Comparison of ENCODE assay signal across 1 cellular context in the genomic region with DNA sequence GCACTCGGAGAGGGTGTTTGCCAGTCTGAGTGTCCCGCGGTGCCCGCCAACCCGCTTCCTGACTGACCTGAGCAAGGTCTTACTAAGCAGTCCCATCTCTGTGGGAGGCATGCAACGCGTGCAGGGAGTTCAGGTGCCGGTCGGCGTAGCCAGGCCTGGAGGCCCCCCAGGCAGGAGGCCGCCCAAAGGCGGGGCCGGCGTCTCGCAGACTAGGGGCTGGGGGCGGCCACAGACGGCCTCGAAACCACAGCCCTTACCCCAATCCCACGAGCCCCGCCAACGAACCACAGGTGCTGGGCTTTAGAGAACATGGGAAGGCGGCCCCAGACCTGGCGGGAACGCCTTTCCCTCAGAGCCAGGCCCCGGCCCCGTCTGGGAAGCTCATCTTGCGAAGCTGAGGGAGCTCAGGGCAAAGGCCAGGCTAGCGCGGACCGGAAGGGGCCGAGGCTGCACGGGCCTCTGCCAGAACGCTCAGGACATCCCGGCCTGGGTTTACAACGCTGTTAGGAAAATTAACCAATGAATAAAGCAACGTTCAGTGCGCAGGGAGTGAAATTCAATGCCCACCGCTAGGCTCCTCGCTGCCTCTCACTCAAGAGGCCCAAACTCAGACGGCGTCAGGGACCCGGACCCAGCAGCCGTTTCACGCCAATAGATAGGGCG.
TF ChIP-seq lines count a peak whose summit lies in the region.

No MANE protein-coding gene starts in this region.

TF ChIP-seq in HepG2, 621 proteins besides CTCF, POLR2A, EP300 and RAD21 (continued from another document):
- TF ChIP-seq, protein P1, sequence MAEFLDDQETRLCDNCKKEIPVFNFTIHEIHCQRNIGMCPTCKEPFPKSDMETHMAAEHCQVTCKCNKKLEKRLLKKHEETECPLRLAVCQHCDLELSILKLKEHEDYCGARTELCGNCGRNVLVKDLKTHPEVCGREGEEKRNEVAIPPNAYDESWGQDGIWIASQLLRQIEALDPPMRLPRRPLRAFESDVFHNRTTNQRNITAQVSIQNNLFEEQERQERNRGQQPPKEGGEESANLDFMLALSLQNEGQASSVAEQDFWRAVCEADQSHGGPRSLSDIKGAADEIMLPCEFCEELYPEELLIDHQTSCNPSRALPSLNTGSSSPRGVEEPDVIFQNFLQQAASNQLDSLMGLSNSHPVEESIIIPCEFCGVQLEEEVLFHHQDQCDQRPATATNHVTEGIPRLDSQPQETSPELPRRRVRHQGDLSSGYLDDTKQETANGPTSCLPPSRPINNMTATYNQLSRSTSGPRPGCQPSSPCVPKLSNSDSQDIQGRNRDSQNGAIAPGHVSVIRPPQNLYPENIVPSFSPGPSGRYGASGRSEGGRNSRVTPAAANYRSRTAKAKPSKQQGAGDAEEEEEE (CRISPR knock-in tag; IDR thresholded peaks at IDR 0.05; ENCODE audit: borderline replicate concordance), result peak; percentile 88; the same call in 1 of the 2 replicates
- TF ChIP-seq ZNF556 (CRISPR knock-in tag; IDR thresholded peaks at IDR 0.05; ENCODE audit: borderline replicate concordance) (peak; percentile 88), IRF9 (CRISPR knock-in tag; IDR thresholded peaks at IDR 0.05; ENCODE audit: borderline replicate concordance) (peak; percentile 66; the same call in 1 of the 2 replicates), ZSCAN31 (CRISPR knock-in tag; IDR thresholded peaks at IDR 0.05; ENCODE audit: low read depth) (peak; percentile 79; the same call in 1 of the 2 replicates), ZBTB38 (CRISPR knock-in tag; IDR thresholded peaks at IDR 0.05) (peak; percentile 52; the same call in 1 of the 2 replicates), CENPX (CRISPR knock-in tag; IDR thresholded peaks at IDR 0.05) (no peak), ZBTB20 (CRISPR knock-in tag; IDR thresholded peaks at IDR 0.05; ENCODE audit: borderline replicate concordance, low read depth) (peak; percentile 75; the same call in 1 of the 2 replicates), ZNF839 (CRISPR knock-in tag; IDR thresholded peaks at IDR 0.05; ENCODE audit: borderline replicate concordance) (0 out of 2 replicates have a peak, but pooled peaks have one; percentile 44), RNF2 (conservative IDR thresholded peaks at IDR 0.05; ENCODE audit: low read depth) (no peak), TSC22D2 (CRISPR knock-in tag; IDR thresholded peaks at IDR 0.05; ENCODE audit: borderline replicate concordance) (no peak; the same call in 1 of the 2 replicates), SRSF4 (IDR thresholded peaks at IDR 0.05; ENCODE audit: low read depth, low read length, poor library complexity, severe bottlenecking) (no peak), ZC3H4 (CRISPR knock-in tag; IDR thresholded peaks at IDR 0.05; ENCODE audit: borderline replicate concordance) (peak; percentile 58; the same call in 1 of the 2 replicates), ZBTB39 (CRISPR knock-in tag; IDR thresholded peaks at IDR 0.05) (peak; percentile 19; the same call in 1 of the 2 replicates), TAF15 (IDR thresholded peaks at IDR 0.05; ENCODE audit: low read depth, low read length, poor library complexity, severe bottlenecking) (peak; percentile 96), KDM3A (CRISPR knock-in tag; IDR thresholded peaks at IDR 0.05; ENCODE audit: low read depth) (0 out of 2 replicates have a peak, but pooled peaks have one; percentile 25), ZFP90 (CRISPR knock-in tag; IDR thresholded peaks at IDR 0.05; ENCODE audit: borderline replicate concordance) (0 out of 2 replicates have a peak, but pooled peaks have one; percentile 23), ZNF530 (CRISPR knock-in tag; IDR thresholded peaks at IDR 0.05; ENCODE audit: low read depth) (no peak), ZNF34 (CRISPR knock-in tag; IDR thresholded peaks at IDR 0.05; ENCODE audit: borderline replicate concordance) (peak; percentile 83; the same call in 1 of the 2 replicates), ZNF878 (CRISPR knock-in tag; IDR thresholded peaks at IDR 0.05) (peak; percentile 80; the same call in 1 of the 2 replicates), SOX13 (IDR thresholded peaks at IDR 0.05) (0 out of 2 replicates have a peak, but pooled peaks have one; percentile 12), SOX13 (CRISPR knock-in tag; conservative IDR thresholded peaks at IDR 0.05 in 1 of 2, IDR thresholded peaks at IDR 0.05 in 1 of 2) (no peak), ERF (CRISPR knock-in tag; IDR thresholded peaks at IDR 0.05) (peak; percentile 63; the same call in 1 of the 2 replicates), TGIF2 (CRISPR knock-in tag; IDR thresholded peaks at IDR 0.05) (0 out of 2 replicates have a peak, but pooled peaks have one; percentile 11), ZNF350 (CRISPR knock-in tag; IDR thresholded peaks at IDR 0.05; ENCODE audit: borderline replicate concordance, low read depth) (peak; percentile 61; the same call in 1 of the 2 replicates), ATF7-NPFF (CRISPR knock-in tag; IDR thresholded peaks at IDR 0.05; ENCODE audit: low read depth) (peak; percentile 79; the same call in 1 of the 2 replicates), ZNF367 (CRISPR knock-in tag; IDR thresholded peaks at IDR 0.05; ENCODE audit: borderline replicate concordance) (peak; percentile 77; the same call in 1 of the 2 replicates), FOSL1 (CRISPR knock-in tag; IDR thresholded peaks at IDR 0.05; ENCODE audit: borderline replicate concordance) (0 out of 2 replicates have a peak, but pooled peaks have one; percentile 40), ELF1 (CRISPR knock-in tag; IDR thresholded peaks at IDR 0.05) (peak; percentile 40), ZNF816 (CRISPR knock-in tag; IDR thresholded peaks at IDR 0.05; ENCODE audit: borderline replicate concordance) (peak; percentile 66; the same call in 1 of the 2 replicates), YY1 (IDR thresholded peaks at IDR 0.05; ENCODE audit: insufficient read depth, insufficient replicate concordance, low read depth, low read length) (no peak), CC2D1A (CRISPR knock-in tag; IDR thresholded peaks at IDR 0.05) (0 out of 2 replicates have a peak, but pooled peaks have one; percentile 14)
- TF ChIP-seq, protein P2, sequence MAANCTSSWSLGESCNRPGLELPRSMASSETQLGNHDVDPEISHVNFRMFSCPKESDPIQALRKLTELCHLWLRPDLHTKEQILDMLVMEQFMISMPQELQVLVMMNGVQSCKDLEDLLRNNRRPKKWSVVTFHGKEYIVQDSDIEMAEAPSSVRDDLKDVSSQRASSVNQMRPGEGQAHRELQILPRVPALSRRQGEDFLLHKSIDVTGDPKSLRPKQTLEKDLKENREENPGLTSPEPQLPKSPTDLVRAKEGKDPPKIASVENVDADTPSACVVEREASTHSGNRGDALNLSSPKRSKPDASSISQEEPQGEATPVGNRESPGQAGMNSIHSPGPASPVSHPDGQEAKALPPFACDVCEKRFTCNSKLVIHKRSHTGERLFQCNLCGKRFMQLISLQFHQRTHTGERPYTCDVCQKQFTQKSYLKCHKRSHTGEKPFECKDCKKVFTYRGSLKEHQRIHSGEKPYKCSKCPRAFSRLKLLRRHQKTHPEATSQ (CRISPR knock-in tag; IDR thresholded peaks at IDR 0.05; ENCODE audit: borderline replicate concordance), result 0 out of 2 replicates have a peak, but pooled peaks have one; percentile 36
- TF ChIP-seq, protein P3, sequence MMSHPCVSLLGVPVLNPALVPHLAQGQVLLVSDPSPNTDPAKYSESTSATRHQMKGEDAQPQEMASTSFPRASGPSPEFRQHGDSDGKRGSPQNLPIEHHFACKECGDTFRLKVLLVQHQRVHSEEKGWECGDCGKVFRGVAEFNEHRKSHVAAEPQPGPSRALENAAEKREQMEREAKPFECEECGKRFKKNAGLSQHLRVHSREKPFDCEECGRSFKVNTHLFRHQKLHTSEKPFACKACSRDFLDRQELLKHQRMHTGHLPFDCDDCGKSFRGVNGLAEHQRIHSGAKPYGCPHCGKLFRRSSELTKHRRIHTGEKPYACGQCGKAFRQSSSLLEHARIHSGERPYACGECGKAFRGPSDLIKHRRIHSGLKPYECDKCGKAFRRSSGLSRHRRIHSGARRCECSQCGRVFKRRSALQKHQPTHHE (CRISPR knock-in tag; IDR thresholded peaks at IDR 0.05; ENCODE audit: borderline replicate concordance), result peak; percentile 90
- TF ChIP-seq, protein P4, sequence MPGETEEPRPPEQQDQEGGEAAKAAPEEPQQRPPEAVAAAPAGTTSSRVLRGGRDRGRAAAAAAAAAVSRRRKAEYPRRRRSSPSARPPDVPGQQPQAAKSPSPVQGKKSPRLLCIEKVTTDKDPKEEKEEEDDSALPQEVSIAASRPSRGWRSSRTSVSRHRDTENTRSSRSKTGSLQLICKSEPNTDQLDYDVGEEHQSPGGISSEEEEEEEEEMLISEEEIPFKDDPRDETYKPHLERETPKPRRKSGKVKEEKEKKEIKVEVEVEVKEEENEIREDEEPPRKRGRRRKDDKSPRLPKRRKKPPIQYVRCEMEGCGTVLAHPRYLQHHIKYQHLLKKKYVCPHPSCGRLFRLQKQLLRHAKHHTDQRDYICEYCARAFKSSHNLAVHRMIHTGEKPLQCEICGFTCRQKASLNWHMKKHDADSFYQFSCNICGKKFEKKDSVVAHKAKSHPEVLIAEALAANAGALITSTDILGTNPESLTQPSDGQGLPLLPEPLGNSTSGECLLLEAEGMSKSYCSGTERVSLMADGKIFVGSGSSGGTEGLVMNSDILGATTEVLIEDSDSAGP (CRISPR knock-in tag; IDR thresholded peaks at IDR 0.05; ENCODE audit: borderline replicate concordance), result peak; percentile 88
- TF ChIP-seq, protein P5, sequence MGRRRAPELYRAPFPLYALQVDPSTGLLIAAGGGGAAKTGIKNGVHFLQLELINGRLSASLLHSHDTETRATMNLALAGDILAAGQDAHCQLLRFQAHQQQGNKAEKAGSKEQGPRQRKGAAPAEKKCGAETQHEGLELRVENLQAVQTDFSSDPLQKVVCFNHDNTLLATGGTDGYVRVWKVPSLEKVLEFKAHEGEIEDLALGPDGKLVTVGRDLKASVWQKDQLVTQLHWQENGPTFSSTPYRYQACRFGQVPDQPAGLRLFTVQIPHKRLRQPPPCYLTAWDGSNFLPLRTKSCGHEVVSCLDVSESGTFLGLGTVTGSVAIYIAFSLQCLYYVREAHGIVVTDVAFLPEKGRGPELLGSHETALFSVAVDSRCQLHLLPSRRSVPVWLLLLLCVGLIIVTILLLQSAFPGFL (CRISPR knock-in tag; IDR thresholded peaks at IDR 0.05), result peak; percentile 87; the same call in 1 of the 2 replicates
- TF ChIP-seq, protein P6, sequence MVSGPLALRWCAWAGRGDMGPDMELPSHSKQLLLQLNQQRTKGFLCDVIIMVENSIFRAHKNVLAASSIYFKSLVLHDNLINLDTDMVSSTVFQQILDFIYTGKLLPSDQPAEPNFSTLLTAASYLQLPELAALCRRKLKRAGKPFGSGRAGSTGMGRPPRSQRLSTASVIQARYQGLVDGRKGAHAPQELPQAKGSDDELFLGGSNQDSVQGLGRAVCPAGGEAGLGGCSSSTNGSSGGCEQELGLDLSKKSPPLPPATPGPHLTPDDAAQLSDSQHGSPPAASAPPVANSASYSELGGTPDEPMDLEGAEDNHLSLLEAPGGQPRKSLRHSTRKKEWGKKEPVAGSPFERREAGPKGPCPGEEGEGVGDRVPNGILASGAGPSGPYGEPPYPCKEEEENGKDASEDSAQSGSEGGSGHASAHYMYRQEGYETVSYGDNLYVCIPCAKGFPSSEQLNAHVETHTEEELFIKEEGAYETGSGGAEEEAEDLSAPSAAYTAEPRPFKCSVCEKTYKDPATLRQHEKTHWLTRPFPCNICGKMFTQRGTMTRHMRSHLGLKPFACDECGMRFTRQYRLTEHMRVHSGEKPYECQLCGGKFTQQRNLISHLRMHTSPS (CRISPR knock-in tag; IDR thresholded peaks at IDR 0.05; ENCODE audit: low read depth), result peak; percentile 20; the same call in 1 of the 2 replicates
- TF ChIP-seq, protein P7, sequence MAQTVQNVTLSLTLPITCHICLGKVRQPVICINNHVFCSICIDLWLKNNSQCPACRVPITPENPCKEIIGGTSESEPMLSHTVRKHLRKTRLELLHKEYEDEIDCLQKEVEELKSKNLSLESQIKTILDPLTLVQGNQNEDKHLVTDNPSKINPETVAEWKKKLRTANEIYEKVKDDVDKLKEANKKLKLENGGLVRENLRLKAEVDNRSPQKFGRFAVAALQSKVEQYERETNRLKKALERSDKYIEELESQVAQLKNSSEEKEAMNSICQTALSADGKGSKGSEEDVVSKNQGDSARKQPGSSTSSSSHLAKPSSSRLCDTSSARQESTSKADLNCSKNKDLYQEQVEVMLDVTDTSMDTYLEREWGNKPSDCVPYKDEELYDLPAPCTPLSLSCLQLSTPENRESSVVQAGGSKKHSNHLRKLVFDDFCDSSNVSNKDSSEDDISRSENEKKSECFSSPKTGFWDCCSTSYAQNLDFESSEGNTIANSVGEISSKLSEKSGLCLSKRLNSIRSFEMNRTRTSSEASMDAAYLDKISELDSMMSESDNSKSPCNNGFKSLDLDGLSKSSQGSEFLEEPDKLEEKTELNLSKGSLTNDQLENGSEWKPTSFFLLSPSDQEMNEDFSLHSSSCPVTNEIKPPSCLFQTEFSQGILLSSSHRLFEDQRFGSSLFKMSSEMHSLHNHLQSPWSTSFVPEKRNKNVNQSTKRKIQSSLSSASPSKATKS (CRISPR knock-in tag; IDR thresholded peaks at IDR 0.05), result no peak
